In genomic region chr1:93608188-93609109, GRCh38 we compare ENCODE assay signal across 1 cellular context.
TF ChIP-seq lines count a peak whose summit lies in the region.

No MANE protein-coding gene starts in this region.

TF ChIP-seq in H1, 55 proteins besides CTCF, POLR2A, EP300 and RAD21 (continued from another document):
- no peak for TF ChIP-seq ATF3 (IDR thresholded peaks at IDR 0.05; ENCODE audit: insufficient read depth, low read depth, low read length)
